In genomic region chr2:105141099-105141614, GRCh38 we compare ENCODE assay signal across 11 cellular contexts.
"Had no signal": no experiment of that assay in that cellular context is flagged by ENCODE, and none has a peak within 500 bp of the region (broad histone marks: within the 10 kb centered on the region; RNA-seq: fewer than 3 reads in every experiment).

No MANE protein-coding gene starts in this region.

- H3K4me3 Mint-ChIP-seq: activated CD4-positive, alpha-beta memory T cell treated with anti-CD3 and anti-CD28 coated beads, Interleukin-2, amount 10 ng/mL, durations not matched to agents 7 days and 5 days; activated T-cell treated with anti-CD3 and anti-CD28 coated beads, Interleukin-2, amount 50 U/mL, for 72 hours had no signal

- H3K27ac Mint-ChIP-seq: activated CD4-positive, alpha-beta memory T cell treated with anti-CD3 and anti-CD28 coated beads, Interleukin-2, amount 10 ng/mL, durations not matched to agents 7 days and 5 days; activated T-cell treated with anti-CD3 and anti-CD28 coated beads, Interleukin-2, amount 50 U/mL, for 72 hours had no signal

- H3K27me3 ChIP-seq: ascending aorta had no signal

- H3K4me3 ChIP-seq: ascending aorta, gastrocnemius medialis, left ventricle myocardium inferior, stomach had no signal

- ATAC-seq: activated T-cell treated with anti-CD3 and anti-CD28 coated beads, Interleukin-2, amount 50 U/mL, for 72 hours; gastrocnemius medialis had no signal

- H3K4me1 ChIP-seq: ascending aorta had no signal

- H3K9me3 ChIP-seq: ascending aorta, gastrocnemius medialis, left ventricle myocardium inferior, neutrophil, stomach had no signal

- H3K27ac ChIP-seq: ascending aorta, gastrocnemius medialis, left ventricle myocardium inferior, neutrophil, stomach had no signal

- H3K36me3 ChIP-seq: ascending aorta, gastrocnemius medialis, left ventricle myocardium inferior, neutrophil, stomach had no signal

- H3K9me3 Mint-ChIP-seq: activated CD4-positive, alpha-beta memory T cell treated with anti-CD3 and anti-CD28 coated beads, Interleukin-2, amount 10 ng/mL, durations not matched to agents 7 days and 5 days; activated T-cell treated with anti-CD3 and anti-CD28 coated beads, Interleukin-2, amount 50 U/mL, for 72 hours had no signal

- DNase-seq: activated CD4-positive, alpha-beta memory T cell treated with anti-CD3 and anti-CD28 coated beads, Interleukin-2, amount 10 ng/mL, durations not matched to agents 7 days and 5 days; activated CD8-positive, alpha-beta memory T cell treated with anti-CD3 and anti-CD28 coated beads, Interleukin-2, amount 50 U/mL, for 4 hours; activated gamma-delta T cell treated with Interleukin-2 at 50 U/mL for 16 hours; activated T-cell treated with anti-CD3 and anti-CD28 coated beads, Interleukin-2, amount 50 U/mL, for 72 hours; gastrocnemius medialis; left ventricle myocardium inferior; mesendoderm; stimulated activated CD4-positive, alpha-beta T cell treated with anti-CD3 and anti-CD28 coated beads, Interleukin-4, amount 100 ng/mL, for 4 hours; stomach had no signal
